8 cellular contexts compared by ENCODE assay signal in the genomic region with DNA sequence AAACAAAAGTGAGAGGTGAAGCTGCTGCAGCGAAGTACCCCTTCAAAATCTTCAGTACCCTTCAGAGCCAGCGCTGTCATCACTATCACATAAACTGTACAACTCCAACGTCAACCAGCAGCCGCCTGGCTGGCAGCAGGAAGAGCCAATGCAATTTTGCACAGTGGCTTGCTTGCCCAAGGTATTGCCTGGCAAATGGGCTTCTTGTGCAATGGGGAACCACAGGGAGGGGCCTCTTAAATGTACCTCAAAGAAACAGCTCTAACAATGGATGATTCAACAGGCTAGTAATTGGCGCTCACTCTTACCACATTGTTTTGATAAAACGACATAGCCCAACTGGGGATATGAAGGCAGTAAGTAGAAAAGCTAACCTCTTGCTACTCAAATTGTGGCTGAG.
DNase-seq lines count a peak whose midpoint lies in the region; ATAC-seq and TF ChIP-seq lines count a peak whose summit lies in the region.

No MANE protein-coding gene starts in this region.

- H3K27me3 Mint-ChIP-seq in activated CD4-positive, alpha-beta memory T cell treated with anti-CD3 and anti-CD28 coated beads, Interleukin-2, amount 10 ng/mL, durations not matched to agents 7 days and 5 days: peaks cover 45% of the 10 kb centered on the region

- peak; percentile 37 to 47 for ATAC-seq in activated CD4-positive, CD25-positive, alpha-beta regulatory T cell treated with anti-CD3 and anti-CD28 coated beads, Interleukin-2, amount 50 U/mL, for 24 hours
- ATAC-seq in GM18511 (IDR thresholded peaks at IDR 0.05; ENCODE audit: unreplicated experiment): no peak

- H4K20me1 ChIP-seq in fibroblast of lung (ENCODE audit: control insufficient read depth, extremely low read depth, insufficient read depth, low read length): no peaks in the 10 kb centered on the region

- H3K79me2 ChIP-seq in fibroblast of lung (ENCODE audit: control insufficient read depth, insufficient read depth, low read length): no peaks in the 10 kb centered on the region

- H3K4me1 ChIP-seq in fibroblast of lung (ENCODE audit: control insufficient read depth, extremely low read depth, insufficient read depth, low read length): peaks cover 40% of the 10 kb centered on the region

- no peak for TF ChIP-seq CTCF in fibroblast of lung (conservative IDR thresholded peaks at IDR 0.05 in 1 of 2, IDR thresholded peaks at IDR 0.05 in 1 of 2; ENCODE audit: low read depth in 1 of 2, low read length in 2 of 2)

- H3K4me3 Mint-ChIP-seq in activated CD4-positive, alpha-beta memory T cell treated with anti-CD3 and anti-CD28 coated beads, Interleukin-2, amount 10 ng/mL, durations not matched to agents 7 days and 5 days: no peak overlapping the region

- H3K9me3 ChIP-seq in fibroblast of lung (ENCODE audit: control insufficient read depth, insufficient read depth, low read depth, low read length): no peaks in the 10 kb centered on the region

- CTCF ChIA-PET in activated CD4-positive, alpha-beta memory T cell treated with anti-CD3 and anti-CD28 coated beads, Interleukin-2, amount 10 ng/mL, durations not matched to agents 7 days and 5 days (lab: Charles Lee): interaction anchor here (0.9 to 2.2 kb wide), 3 partner anchors 124 to 267 kb away, joined by 3 to 6 read pairs (median 4); a partner anchor contains a TSS

- H3K4me2 ChIP-seq in fibroblast of lung (ENCODE audit: extremely low read depth, insufficient read depth, low read length): no peak overlapping the region

- no peak overlapping the region for H3K27ac ChIP-seq in fibroblast of lung (ENCODE audit: insufficient read depth, low read length)

- POLR2A ChIA-PET in activated CD4-positive, alpha-beta memory T cell treated with anti-CD3 and anti-CD28 coated beads, Interleukin-2, amount 10 ng/mL, durations not matched to agents 7 days and 5 days (lab: Charles Lee): interaction anchor here (0.7 to 3.1 kb wide), 5 partner anchors 10 to 92 kb away, joined by 3 to 15 read pairs (median 4); no protein-coding TSS in a partner anchor

- no peak overlapping the region for H3K4me3 ChIP-seq in fibroblast of lung (replicated peaks in 1 of 4; ENCODE audit: control extremely low read depth in 1 of 4, insufficient read depth in 1 of 4, low read depth in 3 of 4, low read length in 4 of 4)

- peak overlapping the region; percentile 56 for H3K27ac Mint-ChIP-seq in activated CD4-positive, alpha-beta memory T cell treated with anti-CD3 and anti-CD28 coated beads, Interleukin-2, amount 10 ng/mL, durations not matched to agents 7 days and 5 days

- no peak for DNase-seq in activated CD4-positive, CD25-positive, alpha-beta regulatory T cell treated with anti-CD3 and anti-CD28 coated beads, Interleukin-2, amount 50 U/mL, for 72 hours
- DNase-seq in activated CD4-positive, alpha-beta memory T cell treated with anti-CD3 and anti-CD28 coated beads, Interleukin-2, amount 10 ng/mL, durations not matched to agents 7 days and 5 days: peak; percentile 50
- DNase-seq in fibroblast of lung (ENCODE audit: low read depth in 2 of 2): peak; percentile 92 to 99
- DNase-seq in stimulated activated CD4-positive, alpha-beta T cell treated with anti-CD3 and anti-CD28 coated beads, Interleukin-4, amount 100 ng/mL, for 24 hours: peak; percentile 44
- DNase-seq in retina: no peak
- DNase-seq in cerebellum (ENCODE audit: low spot score): no peak

- peaks cover 4% of the 10 kb centered on the region for H3K36me3 Mint-ChIP-seq in activated CD4-positive, alpha-beta memory T cell treated with anti-CD3 and anti-CD28 coated beads, Interleukin-2, amount 10 ng/mL, durations not matched to agents 7 days and 5 days (ENCODE audit: low read depth)

- no peaks in the 10 kb centered on the region for H3K27me3 ChIP-seq in fibroblast of lung (ENCODE audit: control insufficient read depth, insufficient read depth, low read length)

- no peak overlapping the region for H3K9ac ChIP-seq in fibroblast of lung (ENCODE audit: insufficient read depth, low read length)

- peaks cover 49% of the 10 kb centered on the region for H3K4me1 Mint-ChIP-seq in activated CD4-positive, alpha-beta memory T cell treated with anti-CD3 and anti-CD28 coated beads, Interleukin-2, amount 10 ng/mL, durations not matched to agents 7 days and 5 days

- peaks cover 5% of the 10 kb centered on the region for H3K9me3 Mint-ChIP-seq in activated CD4-positive, alpha-beta memory T cell treated with anti-CD3 and anti-CD28 coated beads, Interleukin-2, amount 10 ng/mL, durations not matched to agents 7 days and 5 days

- no peak overlapping the region for H2AFZ ChIP-seq in fibroblast of lung (ENCODE audit: low read length)

- no peaks in the 10 kb centered on the region for H3K36me3 ChIP-seq in fibroblast of lung (ENCODE audit: control insufficient read depth, insufficient read depth, low read length)

Comparison
In these comparisons a context has a peak if more than half of its experiments do, and no peak if none do; other contexts are left out.
1. DNase-seq: peak in activated CD4-positive, alpha-beta memory T cell treated with anti-CD3 and anti-CD28 coated beads, Interleukin-2, amount 10 ng/mL, durations not matched to agents 7 days and 5 days (single experiment), fibroblast of lung (2 of 2) and stimulated activated CD4-positive, alpha-beta T cell treated with anti-CD3 and anti-CD28 coated beads, Interleukin-4, amount 100 ng/mL, for 24 hours (single experiment); none in activated CD4-positive, CD25-positive, alpha-beta regulatory T cell treated with anti-CD3 and anti-CD28 coated beads, Interleukin-2, amount 50 U/mL, for 72 hours (single experiment), retina (single experiment) and cerebellum (single experiment).